22 cellular contexts compared by ENCODE assay signal in the genomic region with DNA sequence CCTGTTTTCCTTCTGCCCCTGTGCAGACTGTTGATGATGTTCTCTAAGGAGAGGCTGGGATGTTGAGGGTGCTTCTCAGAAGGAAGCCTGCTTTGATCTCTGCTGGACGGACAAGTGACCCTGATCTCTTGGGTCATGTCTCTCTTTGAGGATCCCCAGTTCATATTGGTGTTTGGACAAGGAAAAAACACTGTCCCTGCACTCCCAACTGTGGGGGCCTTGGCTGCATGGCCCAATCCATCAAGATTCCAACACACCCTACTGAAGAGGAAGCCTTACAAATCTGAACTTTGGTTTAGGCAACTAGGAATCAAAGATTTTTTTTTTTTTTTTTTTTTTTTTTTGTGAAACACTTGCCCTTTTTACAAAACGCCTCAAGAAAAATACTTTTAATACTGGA. TPM values are rescaled to one million over a fixed set of nuclear protein-coding genes. Genes with fewer than 3 reads are reported as not detected.
DNase-seq lines count a peak whose midpoint lies in the region; ATAC-seq, FAIRE-seq and TF ChIP-seq lines count a peak whose summit lies in the region.
"Had no signal": no experiment of that assay in that cellular context is flagged by ENCODE, and none has a peak within 500 bp of the region (broad histone marks: within the 10 kb centered on the region; RNA-seq: fewer than 3 reads in every experiment).

No MANE protein-coding gene starts in this region.

- H3K4me2 ChIP-seq in mammary epithelial cell (ENCODE audit: insufficient read depth, low read depth, low read length) (no peak overlapping the region), keratinocyte (ENCODE audit: control insufficient read depth, extremely low read depth, insufficient read depth, low read depth, low read length) (no peak overlapping the region), osteoblast (ENCODE audit: insufficient read depth, low read length) (no peak overlapping the region)
- H3K4me2 ChIP-seq: A549 had no signal

- H3K27ac ChIP-seq in mammary epithelial cell (ENCODE audit: insufficient read depth, low read depth, low read length) = no peak overlapping the region
- no peak overlapping the region for H3K27ac ChIP-seq in breast epithelium
- H3K27ac ChIP-seq in keratinocyte (ENCODE audit: control insufficient read depth, insufficient read depth, low read length) = no peak overlapping the region
- no peak overlapping the region for H3K27ac ChIP-seq in osteoblast (ENCODE audit: low read depth, low read length)
- no peak overlapping the region for H3K27ac ChIP-seq in spleen
- H3K27ac ChIP-seq: 22Rv1, A549, C4-2B had no signal

- peak overlapping the region; percentile 95 for H2AFZ ChIP-seq in mammary epithelial cell (ENCODE audit: low read depth, low read length)
- peak overlapping the region; percentile 48 for H2AFZ ChIP-seq in keratinocyte (ENCODE audit: control insufficient read depth, low read length)
- peak overlapping the region; percentile 14 for H2AFZ ChIP-seq in osteoblast (ENCODE audit: low read length)

- H3K9me3 ChIP-seq in mammary epithelial cell (replicated peaks; ENCODE audit: insufficient read depth, low read length) (no peaks in the 10 kb centered on the region), breast epithelium (no peaks in the 10 kb centered on the region), keratinocyte (ENCODE audit: control insufficient read depth, low read depth, low read length) (no peaks in the 10 kb centered on the region), osteoblast (ENCODE audit: low read depth, low read length) (no peaks in the 10 kb centered on the region), spleen (no peaks in the 10 kb centered on the region)
- H3K9me3 ChIP-seq: A549 had no signal

- intact Hi-C loops in mammary epithelial cell (cut with micrococcal nuclease) = no loop called here
- intact Hi-C loops in breast epithelium (cut with DNase I; ENCODE audit: low total_unique reads) = no loop called here
- intact Hi-C loops in spleen (cut with DNase I; ENCODE audit: low total_unique reads) = no loop called here

- DNase-seq in mammary epithelial cell = no peak
- no peak for DNase-seq in breast epithelium (ENCODE audit: low spot score in 2 of 2)
- no peak for DNase-seq in keratinocyte (ENCODE audit: low read depth, low spot score)
- no peak for DNase-seq in osteoblast (ENCODE audit: insufficient read length, low spot score, missing footprints)
- DNase-seq in spleen = no peak
- DNase-seq: AML-193; CD4-positive, alpha-beta T cell; DMS153; DMS79; GDM1; H9 had no signal

- no peak for ATAC-seq in GM18868 (IDR thresholded peaks at IDR 0.05; ENCODE audit: unreplicated experiment)
- ATAC-seq in SK-N-SH treated with all-trans-retinoic acid at 6 μM for 48 hours = no peak
- ATAC-seq: A549 had no signal

- TF ChIP-seq CTCF in mammary epithelial cell (conservative IDR thresholded peaks at IDR 0.05 in 1 of 2, IDR thresholded peaks at IDR 0.05 in 1 of 2; ENCODE audit: extremely low read depth in 1 of 2, insufficient read depth in 1 of 2, low read depth in 1 of 2, low read length in 2 of 2) = no peak
- no peak for TF ChIP-seq CTCF in breast epithelium (IDR thresholded peaks at IDR 0.05)
- TF ChIP-seq CTCF in keratinocyte (optimal IDR thresholded peaks at IDR 0.05 in 1 of 3, IDR thresholded peaks at IDR 0.05 in 1 of 3, conservative IDR thresholded peaks at IDR 0.05 in 1 of 3; ENCODE audit: extremely low read depth in 1 of 3, insufficient read depth in 2 of 3, low read length in 3 of 3) = no peak
- no peak for TF ChIP-seq CTCF in osteoblast (IDR thresholded peaks at IDR 0.05; ENCODE audit: extremely low read depth, low read depth, low read length)
- no peak for TF ChIP-seq CTCF in spleen (IDR thresholded peaks at IDR 0.05 in 8 of 11, conservative IDR thresholded peaks at IDR 0.05 in 3 of 11)

- in situ Hi-C loops in mammary epithelial cell (cut with MboI; ENCODE audit: low sequenced_read_pairs in 2 of 2) = loop anchor here (25.0 kb wide), 2 partner anchors 174 to 424 kb away; a partner anchor contains a TSS

- H3K9me1 ChIP-seq in keratinocyte (ENCODE audit: control insufficient read depth, extremely low read depth, insufficient read depth, low read length) = no peaks in the 10 kb centered on the region

- H3K4me3 ChIP-seq in mammary epithelial cell (replicated peaks in 1 of 3; ENCODE audit: insufficient read depth in 1 of 3, low read depth in 2 of 3, low read length in 3 of 3) (no peak overlapping the region), breast epithelium (no peak overlapping the region), keratinocyte (ENCODE audit: control insufficient read depth in 2 of 3, extremely low read depth in 1 of 3, insufficient read depth in 2 of 3, low read depth in 1 of 3, low read length in 3 of 3) (no peak overlapping the region), osteoblast (ENCODE audit: insufficient read depth, low read length) (no peak overlapping the region), spleen (no peak overlapping the region)
- H3K4me3 ChIP-seq: A549 had no signal

- dilution Hi-C loops in mammary epithelial cell (cut with HindIII; ENCODE audit: low sequenced_read_pairs) = no loop called here
- dilution Hi-C loops in keratinocyte (cut with MboI; ENCODE audit: extremely low pct_ligation_motif_present, low sequenced_read_pairs) = no loop called here

- CTCF ChIA-PET in mammary epithelial cell (lab: Charles Lee; ENCODE audit: low non-redundant PET) = no interaction called here

- WGBS in mammary epithelial cell (ENCODE audit: low coverage, missing lambda C conversion rate) = 52% methylated on average over 2 of the region's 2 CpGs
- 71 to 92% (median 83%) methylated on average over 2 of the region's 2 CpGs for WGBS in spleen, 5 donors

- no peaks in the 10 kb centered on the region for H3K79me2 ChIP-seq in mammary epithelial cell (ENCODE audit: insufficient read depth, low read length)
- no peaks in the 10 kb centered on the region for H3K79me2 ChIP-seq in keratinocyte (ENCODE audit: control insufficient read depth, insufficient read depth, low read length)
- H3K79me2 ChIP-seq in osteoblast (ENCODE audit: insufficient read depth, low read length) = no peaks in the 10 kb centered on the region

- TF ChIP-seq POLR2A in breast epithelium (IDR thresholded peaks at IDR 0.05) (no peak), spleen (IDR thresholded peaks at IDR 0.05) (no peak)

- no peaks in the 10 kb centered on the region for H3K27me3 ChIP-seq in mammary epithelial cell (ENCODE audit: insufficient read depth, low read length)
- H3K27me3 ChIP-seq in breast epithelium = no peaks in the 10 kb centered on the region
- H3K27me3 ChIP-seq in keratinocyte (ENCODE audit: control insufficient read depth, extremely low read depth, insufficient read depth, low read length) = no peaks in the 10 kb centered on the region
- no peaks in the 10 kb centered on the region for H3K27me3 ChIP-seq in osteoblast (ENCODE audit: insufficient read depth, low read length)
- H3K27me3 ChIP-seq in spleen (replicated peaks in 1 of 7) = peaks cover 0 to 4% (median 0%) of the 10 kb centered on the region in 7 donors

- no peaks in the 10 kb centered on the region for H4K20me1 ChIP-seq in mammary epithelial cell (ENCODE audit: insufficient read depth, low read length)
- H4K20me1 ChIP-seq in keratinocyte (ENCODE audit: control insufficient read depth, extremely low read depth, insufficient read depth, low read length) = no peaks in the 10 kb centered on the region
- H4K20me1 ChIP-seq in osteoblast (ENCODE audit: insufficient read depth, low read length) = no peaks in the 10 kb centered on the region

- H3K9ac ChIP-seq in mammary epithelial cell (ENCODE audit: insufficient read depth, low read length) = no peak overlapping the region
- H3K9ac ChIP-seq in keratinocyte (ENCODE audit: control insufficient read depth, extremely low read depth, insufficient read depth, low read length) = no peak overlapping the region

- no TSS peak for BruUV-seq in mammary epithelial cell (replicated peaks; lab: Mats Ljungman, UMichigan)

- peaks cover 23% of the 10 kb centered on the region for H3K4me1 ChIP-seq in mammary epithelial cell (ENCODE audit: insufficient read depth, low read length)
- H3K4me1 ChIP-seq in breast epithelium = no peaks in the 10 kb centered on the region
- H3K4me1 ChIP-seq in keratinocyte (ENCODE audit: control insufficient read depth, extremely low read depth, insufficient read depth, low read length) = peaks cover 13% of the 10 kb centered on the region
- H3K4me1 ChIP-seq in osteoblast (ENCODE audit: insufficient read depth, low read length) = peaks cover 4% of the 10 kb centered on the region
- peaks cover 0 to 34% (median 8%) of the 10 kb centered on the region in 6 donors for H3K4me1 ChIP-seq in spleen

- H3K36me3 ChIP-seq in mammary epithelial cell (ENCODE audit: insufficient read depth, low read length) = no peaks in the 10 kb centered on the region
- no peaks in the 10 kb centered on the region for H3K36me3 ChIP-seq in breast epithelium
- H3K36me3 ChIP-seq in keratinocyte (ENCODE audit: control insufficient read depth in 2 of 2, extremely low read depth in 1 of 2, insufficient read depth in 2 of 2, low read length in 2 of 2) = no peaks in the 10 kb centered on the region
- H3K36me3 ChIP-seq in osteoblast (ENCODE audit: insufficient read depth, low read length) = no peaks in the 10 kb centered on the region
- no peaks in the 10 kb centered on the region for H3K36me3 ChIP-seq in spleen

- no peak for FAIRE-seq in keratinocyte (lab: Jason Lieb, UNC)
- FAIRE-seq: A549, GM12892, GM18507, H1, HTR-8/SVneo had no signal

TF ChIP-seq in SK-N-SH treated with all-trans-retinoic acid at 6 μM for 48 hours, 23 proteins besides CTCF, POLR2A, EP300 and RAD21 (continues in another document):
- TF ChIP-seq ZNF565 (CRISPR knock-in tag; conservative IDR thresholded peaks at IDR 0.05; ENCODE audit: low read depth) = no peak

RNA-seq across cellular contexts. Expression of a gene that starts 44.9 kb away (rescaled TPM):
- total RNA-seq in mammary epithelial cell = not detected
- not detected for polyA plus RNA-seq in mammary epithelial cell
- polyA minus RNA-seq in mammary epithelial cell = not detected
- 1 to 10 TPM; 2.2 to 4.2 (median 2.9) TPM for total RNA-seq in breast epithelium
- polyA plus RNA-seq in keratinocyte = 0.01 TPM in 1 of 3 replicates, not detected in the others
- not detected for polyA plus RNA-seq in keratinocyte (2011; ENCODE audit: low read depth)
- not detected in 2 replicates for polyA plus RNA-seq in keratinocyte (2011; cell fraction: cytosol; rRNA removed)
- polyA plus RNA-seq in keratinocyte (2011; cell fraction: nucleus; rRNA removed) = not detected in 2 replicates
- polyA plus RNA-seq in keratinocyte (2012; ENCODE audit: low replicate concordance) = not detected in 2 replicates
- not detected in 3 replicates for polyA minus RNA-seq in keratinocyte
- polyA minus RNA-seq in keratinocyte (2011; cell fraction: cytosol; rRNA and poly(A)+ RNA removed) = not detected
- not detected in 2 replicates for polyA minus RNA-seq in keratinocyte (2011; cell fraction: nucleus; rRNA and poly(A)+ RNA removed)
- total RNA-seq in osteoblast = not detected in 2 replicates
- 10 to 100 TPM in 6 of 7 donors, 1 to 10 TPM in 1; 8.5 to 22.4 (median 17.5) TPM for total RNA-seq in spleen
- polyA plus RNA-seq in spleen = 1 to 10 TPM; 1.3 to 2.9 (median 2.3) TPM
- total RNA-seq: Daoy, H1, H9 had no signal
- polyA plus RNA-seq: A549, BJ, H1 had no signal

Comparison
In these comparisons a context has a peak if more than half of its experiments do, and no peak if none do; other contexts are left out.
1. H2AFZ ChIP-seq: peak in every context shown above with its lines; median percentile 95 in mammary epithelial cell; 48 in keratinocyte; 14 in osteoblast.